In genomic region chr16:67428146-67428731, GRCh38 we compare ENCODE assay signal across 1 cellular context.
A peak's percentile ranks its signal among the peaks of the same experiment; 100 is the strongest.
TF ChIP-seq lines count a peak whose summit lies in the region.

No MANE protein-coding gene starts in this region.

TF ChIP-seq in H1, 55 proteins besides CTCF, POLR2A, EP300 and RAD21:
- TF ChIP-seq KDM1A (IDR thresholded peaks at IDR 0.05; ENCODE audit: borderline replicate concordance, low read length) = no peak
- no peak for TF ChIP-seq SIRT6 (IDR thresholded peaks at IDR 0.05; ENCODE audit: low read length)
- no peak for TF ChIP-seq BCL11A (IDR thresholded peaks at IDR 0.05; ENCODE audit: low read depth in 2 of 2, low read length in 2 of 2)
- TF ChIP-seq CHD1 (IDR thresholded peaks at IDR 0.05; ENCODE audit: low read depth, low read length) = no peak
- TF ChIP-seq JUN (IDR thresholded peaks at IDR 0.05; ENCODE audit: low read depth, low read length) = no peak
- 0 out of 2 replicates have a peak, but pooled peaks have one; percentile 11 for TF ChIP-seq TAF1 (IDR thresholded peaks at IDR 0.05; ENCODE audit: low read depth, low read length)
- no peak for TF ChIP-seq TBP (IDR thresholded peaks at IDR 0.05; ENCODE audit: low read depth, low read length)
- TF ChIP-seq RNF2 (IDR thresholded peaks at IDR 0.05; ENCODE audit: borderline replicate concordance, low read depth, low read length, missing control alignments, poor library complexity, severe bottlenecking) = no peak
- no peak for TF ChIP-seq E2F6 (IDR thresholded peaks at IDR 0.05)
- no peak for TF ChIP-seq BACH1 (IDR thresholded peaks at IDR 0.05; ENCODE audit: low read length)
- TF ChIP-seq SUZ12 (IDR thresholded peaks at IDR 0.05; ENCODE audit: low read length) = no peak
- no peak for TF ChIP-seq USF2 (IDR thresholded peaks at IDR 0.05; ENCODE audit: low read length)
- no peak for TF ChIP-seq RBBP5 (IDR thresholded peaks at IDR 0.05; ENCODE audit: borderline replicate concordance, low read depth, low read length)
- no peak for TF ChIP-seq SIX5 (IDR thresholded peaks at IDR 0.05; ENCODE audit: low read depth, low read length)
- no peak for TF ChIP-seq ZNF274 (IDR thresholded peaks at IDR 0.05; ENCODE audit: borderline replicate concordance, extremely low read depth, low read length)
- TF ChIP-seq MAFK (IDR thresholded peaks at IDR 0.05; ENCODE audit: low read depth, low read length) = no peak
- TF ChIP-seq SIN3A (conservative IDR thresholded peaks at IDR 0.05 in 1 of 2, IDR thresholded peaks at IDR 0.05 in 1 of 2; ENCODE audit: low read depth in 1 of 2, low read length in 2 of 2) = 0 out of 4 replicates have a peak, but pooled peaks of 1 of the 2 experiments have one; percentile 24
- no peak for TF ChIP-seq SAP30 (IDR thresholded peaks at IDR 0.05; ENCODE audit: insufficient read depth, insufficient replicate concordance, low read length)
- no peak for TF ChIP-seq KDM5A (IDR thresholded peaks at IDR 0.05; ENCODE audit: low read length)
- TF ChIP-seq SRF (IDR thresholded peaks at IDR 0.05; ENCODE audit: low read depth, low read length) = no peak
- no peak for TF ChIP-seq KDM4A (IDR thresholded peaks at IDR 0.05; ENCODE audit: low read depth, low read length, severe bottlenecking)
- TF ChIP-seq POU5F1 (IDR thresholded peaks at IDR 0.05; ENCODE audit: low read depth, low read length) = no peak
- TF ChIP-seq TAF7 (optimal IDR thresholded peaks at IDR 0.05; ENCODE audit: borderline replicate concordance, low read depth, low read length) = peak; percentile 58
- no peak for TF ChIP-seq NANOG (IDR thresholded peaks at IDR 0.05; ENCODE audit: insufficient read depth, low read depth, low read length, poor library complexity, severe bottlenecking)
- TF ChIP-seq EZH2 (IDR thresholded peaks at IDR 0.05; ENCODE audit: low read depth, low read length, severe bottlenecking) = no peak
- no peak for TF ChIP-seq CBX5 (IDR thresholded peaks at IDR 0.05; ENCODE audit: low read depth, low read length)
- no peak for TF ChIP-seq CHD7 (IDR thresholded peaks at IDR 0.05; ENCODE audit: insufficient replicate concordance, low read length)
- TF ChIP-seq CREB1 (IDR thresholded peaks at IDR 0.05) = no peak
- no peak for TF ChIP-seq JUND (IDR thresholded peaks at IDR 0.05; ENCODE audit: low read length)
- no peak for TF ChIP-seq TCF12 (IDR thresholded peaks at IDR 0.05; ENCODE audit: low read depth, low read length)
- no peak for TF ChIP-seq NRF1 (IDR thresholded peaks at IDR 0.05; ENCODE audit: low read depth, low read length)
- TF ChIP-seq CTBP2 (IDR thresholded peaks at IDR 0.05; ENCODE audit: borderline replicate concordance, insufficient read depth, insufficient read length, low read length) = peak; percentile 22
- TF ChIP-seq BRCA1 (IDR thresholded peaks at IDR 0.05; ENCODE audit: low read depth, low read length) = no peak
- TF ChIP-seq GTF2F1 (IDR thresholded peaks at IDR 0.05; ENCODE audit: borderline replicate concordance, low read depth, low read length) = no peak
- no peak for TF ChIP-seq SP4 (IDR thresholded peaks at IDR 0.05; ENCODE audit: low read length)
- no peak for TF ChIP-seq ASH2L (IDR thresholded peaks at IDR 0.05; ENCODE audit: low read length)
- TF ChIP-seq POLR2AphosphoS5 (IDR thresholded peaks at IDR 0.05; ENCODE audit: low read depth, low read length) = no peak
- TF ChIP-seq HDAC2 (IDR thresholded peaks at IDR 0.05; ENCODE audit: borderline replicate concordance in 1 of 2, low read depth in 2 of 2, low read length in 2 of 2) = no peak
- TF ChIP-seq ATF2 (IDR thresholded peaks at IDR 0.05; ENCODE audit: low read length) = no peak
- TF ChIP-seq ATF3 (IDR thresholded peaks at IDR 0.05; ENCODE audit: insufficient read depth, low read depth, low read length) = no peak
- no peak for TF ChIP-seq CEBPB (IDR thresholded peaks at IDR 0.05; ENCODE audit: low read depth, low read length)
- TF ChIP-seq MAX (IDR thresholded peaks at IDR 0.05) = peak; percentile 50
- TF ChIP-seq YY1 (IDR thresholded peaks at IDR 0.05; ENCODE audit: low read depth, low read length) = no peak
- no peak for TF ChIP-seq CHD2 (IDR thresholded peaks at IDR 0.05; ENCODE audit: low read length)
- TF ChIP-seq RXRA (IDR thresholded peaks at IDR 0.05; ENCODE audit: insufficient read depth, low read depth, low read length) = no peak
- TF ChIP-seq RFX5 (IDR thresholded peaks at IDR 0.05; ENCODE audit: borderline replicate concordance, low read depth, low read length) = no peak
- no peak for TF ChIP-seq EGR1 (IDR thresholded peaks at IDR 0.05; ENCODE audit: borderline replicate concordance, low read depth, low read length)
- TF ChIP-seq PHF8 (conservative IDR thresholded peaks at IDR 0.05; ENCODE audit: low read depth, low read length) = no peak
- TF ChIP-seq FOSL1 (IDR thresholded peaks at IDR 0.05; ENCODE audit: insufficient read depth, low read depth, low read length) = no peak
- 0 out of 2 replicates have a peak, but pooled peaks have one; percentile 64 for TF ChIP-seq GABPA (IDR thresholded peaks at IDR 0.05; ENCODE audit: borderline replicate concordance, insufficient read depth, low read length)
- no peak for TF ChIP-seq SP1 (IDR thresholded peaks at IDR 0.05; ENCODE audit: low read depth, low read length)
